15 cellular contexts compared by ENCODE assay signal in the genomic region with DNA sequence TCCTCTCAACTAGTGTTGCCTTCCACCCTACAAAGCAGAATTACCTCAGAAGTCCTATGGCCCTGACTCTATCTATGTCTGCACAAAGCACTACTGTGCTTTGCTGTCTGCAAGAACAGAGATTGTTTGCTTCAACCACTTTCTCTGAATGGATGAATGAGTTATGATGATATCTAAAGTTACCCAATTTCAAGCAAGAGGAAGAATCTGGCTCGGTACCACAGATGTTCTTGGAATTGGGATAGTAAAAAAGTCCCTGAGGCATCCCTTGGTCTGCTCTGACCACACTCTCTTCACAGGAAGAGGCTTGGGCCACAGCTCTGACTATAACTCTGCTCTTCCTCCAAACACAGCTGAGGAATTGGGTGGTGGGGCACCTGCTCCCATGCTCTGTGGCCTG. TPM values are rescaled to one million over a fixed set of nuclear protein-coding genes. Genes with fewer than 3 reads are reported as not detected.
DNase-seq lines count a peak whose midpoint lies in the region; FAIRE-seq and TF ChIP-seq lines count a peak whose summit lies in the region.
"Had no signal": no experiment of that assay in that cellular context is flagged by ENCODE, and none has a peak within 500 bp of the region (broad histone marks: within the 10 kb centered on the region; RNA-seq: fewer than 3 reads in every experiment).

No MANE protein-coding gene starts in this region.

- no peaks in the 10 kb centered on the region for H3K79me2 ChIP-seq in astrocyte (ENCODE audit: insufficient read depth, low read length)

- DNase-seq in GM04504 (ENCODE audit: low read depth) (peak; percentile 76), astrocyte (ENCODE audit: low read depth) (peak; percentile 34), mucosa of gallbladder (ENCODE audit: low spot score) (peak; percentile 21), suprapubic skin (ENCODE audit: low spot score in 2 of 2) (no peak), DMS 273 treated with DMSO at 0.1 percent for 48 hours (lab: John Stamatoyannopoulos, UW) (no peak), caudate nucleus (lab: John Stamatoyannopoulos, UW) (no peak), ecto neural progenitor cell (ENCODE audit: low spot score) (no peak)
- DNase-seq: activated CD4-positive, alpha-beta memory T cell treated with anti-CD3 and anti-CD28 coated beads for 36 hours; DMS79 treated with DMSO at 0.1 percent for 48 hours; glutamatergic neuron; GOT3; NCI-H2029 treated with DMSO at 0.1 percent for 48 hours; posterior cingulate gyrus; stimulated activated naive CD4-positive, alpha-beta T cell treated with Interleukin-2 at 50 U/mL for 16 hours had no signal

- TF ChIP-seq EP300 in suprapubic skin (IDR thresholded peaks at IDR 0.05) = no peak

- H2AFZ ChIP-seq in astrocyte (ENCODE audit: low read depth, low read length) = no peak overlapping the region

- H3K4me1 Mint-ChIP-seq in astrocyte (ENCODE audit: low read depth, unreplicated experiment) = peaks cover 8% of the 10 kb centered on the region

- H3K36me3 ChIP-seq in astrocyte (ENCODE audit: insufficient read depth, low read length) = no peaks in the 10 kb centered on the region
- no peaks in the 10 kb centered on the region for H3K36me3 ChIP-seq in suprapubic skin
- H3K36me3 ChIP-seq: BLaER1 treated with 17β-estradiol and CSF1 and Interleukin-3, amounts not matched to agents 10 nM and 100 nM had no signal

- H3K27me3 ChIP-seq in astrocyte (ENCODE audit: insufficient read depth, low read length) (no peaks in the 10 kb centered on the region), suprapubic skin (no peaks in the 10 kb centered on the region)
- H3K27me3 ChIP-seq: BLaER1 treated with 17β-estradiol and CSF1 and Interleukin-3, amounts not matched to agents 10 nM and 100 nM had no signal

- H3K27ac ChIP-seq in astrocyte (ENCODE audit: low read depth, low read length) (no peak overlapping the region), suprapubic skin (peak overlapping the region; percentile 80), caudate nucleus (ENCODE audit: low read depth, low read length) (no peak overlapping the region)

- no peaks in the 10 kb centered on the region for H3K9me3 Mint-ChIP-seq in astrocyte (ENCODE audit: unreplicated experiment)
- H3K9me3 Mint-ChIP-seq: activated CD4-positive, alpha-beta memory T cell treated with anti-CD3 and anti-CD28 coated beads for 36 hours had no signal

- no peaks in the 10 kb centered on the region for H3K27me3 Mint-ChIP-seq in astrocyte (ENCODE audit: low read depth, unreplicated experiment)

- no peaks in the 10 kb centered on the region for H3K36me3 Mint-ChIP-seq in astrocyte (ENCODE audit: low read depth, unreplicated experiment)
- H3K36me3 Mint-ChIP-seq: activated CD4-positive, alpha-beta memory T cell treated with anti-CD3 and anti-CD28 coated beads for 36 hours had no signal

- H3K9ac ChIP-seq in astrocyte (ENCODE audit: low read length) = no peak overlapping the region
- H3K9ac ChIP-seq: BLaER1 treated with 17β-estradiol and CSF1 and Interleukin-3, amounts not matched to agents 10 nM and 100 nM had no signal

- H3K4me1 ChIP-seq in astrocyte (ENCODE audit: insufficient read depth, low read length) (no peaks in the 10 kb centered on the region), suprapubic skin (peaks cover 5% of the 10 kb centered on the region)
- H3K4me1 ChIP-seq: BLaER1 treated with 17β-estradiol and CSF1 and Interleukin-3, amounts not matched to agents 10 nM and 100 nM had no signal

- H3K9me3 ChIP-seq in astrocyte (ENCODE audit: insufficient read depth, low read depth, low read length) (no peaks in the 10 kb centered on the region), suprapubic skin (no peaks in the 10 kb centered on the region)

- H3K4me3 ChIP-seq in astrocyte (ENCODE audit: insufficient read depth, low read depth, low read length) = no peak overlapping the region
- H3K4me3 ChIP-seq in suprapubic skin = no peak overlapping the region
- H3K4me3 ChIP-seq: BLaER1 treated with 17β-estradiol and CSF1 and Interleukin-3, amounts not matched to agents 10 nM and 100 nM had no signal

- WGBS in suprapubic skin = 62% methylated on average over 1 of the region's 1 CpG

- no peaks in the 10 kb centered on the region for H4K20me1 ChIP-seq in astrocyte (ENCODE audit: insufficient read depth, low read length)
- H4K20me1 ChIP-seq: BLaER1 treated with 17β-estradiol and CSF1 and Interleukin-3, amounts not matched to agents 10 nM and 100 nM had no signal

- no peak for TF ChIP-seq CTCF in astrocyte (IDR thresholded peaks at IDR 0.05; ENCODE audit: insufficient read depth, low read depth, low read length)
- no peak for TF ChIP-seq CTCF in suprapubic skin (IDR thresholded peaks at IDR 0.05)

- no peak overlapping the region for H3K27ac Mint-ChIP-seq in astrocyte (ENCODE audit: unreplicated experiment)
- H3K27ac Mint-ChIP-seq: activated CD4-positive, alpha-beta memory T cell treated with anti-CD3 and anti-CD28 coated beads for 36 hours had no signal

- H3K4me2 ChIP-seq in astrocyte (ENCODE audit: low read length) = no peak overlapping the region

- no peak for FAIRE-seq in astrocyte (lab: Jason Lieb, UNC)

- no peak for TF ChIP-seq POLR2A in suprapubic skin (IDR thresholded peaks at IDR 0.05)

- H3K4me3 Mint-ChIP-seq in astrocyte (ENCODE audit: unreplicated experiment) = no peak overlapping the region
- H3K4me3 Mint-ChIP-seq: activated CD4-positive, alpha-beta memory T cell treated with anti-CD3 and anti-CD28 coated beads for 36 hours had no signal

RNA-seq across cellular contexts. Expression of a gene that starts 31.2 kb away (rescaled TPM):
- total RNA-seq in astrocyte (4.5 and 8.5 TPM in 2 replicates), mucosa of gallbladder (13.2 TPM), suprapubic skin (10 to 100 TPM in 1 of 4 donors, 1 to 10 TPM in 3; 2.1 to 12.7 (median 7.5) TPM)
- total RNA-seq: activated CD4-positive, alpha-beta memory T cell treated with anti-CD3 and anti-CD28 coated beads for 36 hours had no signal

Comparison
In these comparisons a context has a peak if more than half of its experiments do, and no peak if none do; other contexts are left out.
1. DNase-seq: peak in GM04504 (single experiment), astrocyte (single experiment) and mucosa of gallbladder (single experiment); none in suprapubic skin (0 of 2), DMS 273 treated with DMSO at 0.1 percent for 48 hours (single experiment), caudate nucleus (0 of 61) and ecto neural progenitor cell (single experiment).